ENCODE assay signal across 27 cellular contexts in the genomic region with DNA sequence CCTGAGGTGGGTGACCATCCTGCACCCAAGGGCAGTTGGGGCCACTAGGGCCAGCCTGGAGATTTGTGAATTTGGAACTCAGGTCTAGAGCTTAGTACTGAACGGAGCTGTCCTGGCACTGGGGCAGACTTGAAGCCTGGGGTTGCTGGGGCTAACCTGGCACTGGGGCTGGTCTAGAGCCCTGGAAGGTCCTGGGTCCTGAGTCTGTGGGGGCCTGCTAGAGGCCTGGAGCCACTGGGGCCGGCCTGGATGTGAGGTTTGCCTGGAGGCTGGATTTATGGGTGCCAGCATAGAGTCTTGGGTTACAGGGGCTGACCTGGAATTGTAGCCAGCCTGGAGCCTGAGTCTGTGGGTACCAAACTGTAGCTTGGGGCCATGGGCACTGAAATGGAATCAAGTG.
"Had no signal": no experiment of that assay in that cellular context is flagged by ENCODE, and none has a peak within 500 bp of the region (broad histone marks: within the 10 kb centered on the region; RNA-seq: fewer than 3 reads in every experiment).

No MANE protein-coding gene starts in this region.

- H3K27me3 ChIP-seq: neural progenitor cell, neutrophil, pancreas, right lobe of liver, sigmoid colon, stomach, thyroid gland, tibial nerve, upper lobe of left lung, vagina had no signal

- H3K9me3 ChIP-seq: neutrophil, pancreas, psoas muscle, right lobe of liver, sigmoid colon, stomach, thoracic aorta, thyroid gland, tibial nerve, upper lobe of left lung, vagina had no signal

- H3K27ac ChIP-seq: neural progenitor cell, neutrophil, pancreas, psoas muscle, right lobe of liver, sigmoid colon, stomach, thoracic aorta, thyroid gland, tibial nerve, upper lobe of left lung, vagina had no signal

- H3K9me3 Mint-ChIP-seq: nephron, neural progenitor cell had no signal

- H3K4me1 Mint-ChIP-seq: naive thymus-derived CD4-positive, alpha-beta T cell; natural killer cell; stimulated activated naive B cell treated with anti-CD40 and anti-IgM and Interleukin-4, amounts not matched to agents 10 μg/mL and 1 μg/mL and 100 μg/mL, for 72 hours had no signal

- ATAC-seq: naive thymus-derived CD4-positive, alpha-beta T cell; natural killer cell; pancreas; psoas muscle; stimulated activated naive B cell treated with anti-CD40 and anti-IgM and Interleukin-4, amounts not matched to agents 10 μg/mL and 1 μg/mL and 100 μg/mL, for 72 hours had no signal

- H3K4me3 Mint-ChIP-seq: naive thymus-derived CD4-positive, alpha-beta T cell; natural killer cell; nephron; neural progenitor cell; stimulated activated naive B cell treated with anti-CD40 and anti-IgM and Interleukin-4, amounts not matched to agents 10 μg/mL and 1 μg/mL and 100 μg/mL, for 72 hours; stimulated activated naive CD8-positive, alpha-beta T cell treated with anti-CD3 and anti-CD28 coated beads, Interleukin-15, Interleukin-2, amounts not matched to agents 100 ng/mL and 50 ng/mL, for 24 hours had no signal

- H3K4me1 ChIP-seq: pancreas, psoas muscle, right lobe of liver, sigmoid colon, stomach, thyroid gland, tibial nerve, upper lobe of left lung, vagina had no signal

- H3K27ac Mint-ChIP-seq: naive thymus-derived CD4-positive, alpha-beta T cell; natural killer cell; nephron; neural progenitor cell; progenitor cell of endocrine pancreas; stimulated activated naive B cell treated with anti-CD40 and anti-IgM and Interleukin-4, amounts not matched to agents 10 μg/mL and 1 μg/mL and 100 μg/mL, for 72 hours; stimulated activated naive CD8-positive, alpha-beta T cell treated with anti-CD3 and anti-CD28 coated beads, Interleukin-15, Interleukin-2, amounts not matched to agents 100 ng/mL and 50 ng/mL, for 24 hours had no signal

- H3K36me3 Mint-ChIP-seq: naive thymus-derived CD4-positive, alpha-beta T cell; neural progenitor cell; stimulated activated naive B cell treated with anti-CD40 and anti-IgM and Interleukin-4, amounts not matched to agents 10 μg/mL and 1 μg/mL and 100 μg/mL, for 72 hours had no signal

- H3K4me3 ChIP-seq: neural progenitor cell, pancreas, psoas muscle, right lobe of liver, sigmoid colon, stomach, thoracic aorta, thyroid gland, tibial nerve, upper lobe of left lung, vagina had no signal

- H3K36me3 ChIP-seq: neural progenitor cell, neutrophil, pancreas, right lobe of liver, sigmoid colon, stomach, thoracic aorta, thyroid gland, tibial nerve, upper lobe of left lung, vagina had no signal

- DNase-seq: naive thymus-derived CD4-positive, alpha-beta T cell; natural killer cell; nucleus accumbens; sigmoid colon; small intestine; stimulated activated CD4-positive, alpha-beta T cell treated with anti-CD3 and anti-CD28 coated beads, Interleukin-12 subunit alpha, Interleukin-12 subunit beta, amount 100 ng/mL, for 4 hours; stimulated activated CD4-positive, alpha-beta T cell treated with anti-CD3 and anti-CD28 coated beads, Interleukin-1b, Interleukin-23, amount 100 ng/mL, for 48 hours; stimulated activated CD4-positive, alpha-beta T cell treated with anti-CD3 and anti-CD28 coated beads, Interleukin-4, amount 100 ng/mL, for 1 hour; stimulated activated CD4-positive, alpha-beta T cell treated with anti-CD3 and anti-CD28 coated beads, Interleukin-4, amount 100 ng/mL, for 4 hours; stimulated activated CD8-positive, alpha-beta memory T cell treated with anti-CD3 and anti-CD28 coated beads, Interleukin-4, amount 100 ng/mL, for 48 hours; stimulated activated naive B cell treated with anti-CD40 and anti-IgM and Interleukin-4, amounts not matched to agents 10 μg/mL and 1 μg/mL and 100 μg/mL, for 72 hours; stimulated activated naive CD4-positive, alpha-beta T cell treated with Interleukin-2 at 50 U/mL for 16 hours; stomach; thyroid gland; trophoblast cell had no signal

- H3K27me3 Mint-ChIP-seq: naive thymus-derived CD4-positive, alpha-beta T cell; progenitor cell of endocrine pancreas; stimulated activated naive B cell treated with anti-CD40 and anti-IgM and Interleukin-4, amounts not matched to agents 10 μg/mL and 1 μg/mL and 100 μg/mL, for 72 hours; stimulated activated naive CD8-positive, alpha-beta T cell treated with anti-CD3 and anti-CD28 coated beads, Interleukin-15, Interleukin-2, amounts not matched to agents 100 ng/mL and 50 ng/mL, for 24 hours had no signal
